Comparison of ENCODE assay signal across 1 cellular context in the genomic region with DNA sequence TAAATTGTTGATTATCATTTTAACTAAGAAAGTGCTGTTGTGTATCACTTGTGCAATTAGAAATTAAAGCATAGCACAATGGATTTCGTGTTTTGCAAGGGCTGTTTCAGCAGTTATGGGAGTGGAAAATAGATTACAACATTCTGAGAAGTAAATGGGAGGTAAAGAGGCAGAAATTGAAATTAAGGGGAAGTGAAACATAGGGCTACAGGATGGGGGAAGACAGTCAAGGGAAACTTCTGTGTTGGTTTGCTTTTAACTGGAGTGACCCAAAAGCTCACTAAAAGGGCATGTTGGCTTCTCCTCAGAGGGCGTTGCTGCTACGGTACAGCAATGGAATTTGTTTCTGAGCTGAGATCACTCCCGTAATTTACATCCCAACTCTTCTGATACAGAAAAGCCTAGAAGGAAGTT.
A peak's percentile ranks its signal among the peaks of the same experiment; 100 is the strongest.
TF ChIP-seq lines count a peak whose summit lies in the region.

No MANE protein-coding gene starts in this region.

TF ChIP-seq in GM12878, 131 proteins besides CTCF, POLR2A, EP300 and RAD21 (continued from another document):
- TF ChIP-seq NFXL1 (IDR thresholded peaks at IDR 0.05; ENCODE audit: borderline replicate concordance) = peak; percentile 77; the same call in 1 of the 2 replicates
- TF ChIP-seq JUNB (IDR thresholded peaks at IDR 0.05) = peak; percentile 28; the same call in 1 of the 2 replicates
- no peak for TF ChIP-seq POU2F2 (IDR thresholded peaks at IDR 0.05; ENCODE audit: borderline replicate concordance, low read depth, low read length)
- TF ChIP-seq, protein P1, sequence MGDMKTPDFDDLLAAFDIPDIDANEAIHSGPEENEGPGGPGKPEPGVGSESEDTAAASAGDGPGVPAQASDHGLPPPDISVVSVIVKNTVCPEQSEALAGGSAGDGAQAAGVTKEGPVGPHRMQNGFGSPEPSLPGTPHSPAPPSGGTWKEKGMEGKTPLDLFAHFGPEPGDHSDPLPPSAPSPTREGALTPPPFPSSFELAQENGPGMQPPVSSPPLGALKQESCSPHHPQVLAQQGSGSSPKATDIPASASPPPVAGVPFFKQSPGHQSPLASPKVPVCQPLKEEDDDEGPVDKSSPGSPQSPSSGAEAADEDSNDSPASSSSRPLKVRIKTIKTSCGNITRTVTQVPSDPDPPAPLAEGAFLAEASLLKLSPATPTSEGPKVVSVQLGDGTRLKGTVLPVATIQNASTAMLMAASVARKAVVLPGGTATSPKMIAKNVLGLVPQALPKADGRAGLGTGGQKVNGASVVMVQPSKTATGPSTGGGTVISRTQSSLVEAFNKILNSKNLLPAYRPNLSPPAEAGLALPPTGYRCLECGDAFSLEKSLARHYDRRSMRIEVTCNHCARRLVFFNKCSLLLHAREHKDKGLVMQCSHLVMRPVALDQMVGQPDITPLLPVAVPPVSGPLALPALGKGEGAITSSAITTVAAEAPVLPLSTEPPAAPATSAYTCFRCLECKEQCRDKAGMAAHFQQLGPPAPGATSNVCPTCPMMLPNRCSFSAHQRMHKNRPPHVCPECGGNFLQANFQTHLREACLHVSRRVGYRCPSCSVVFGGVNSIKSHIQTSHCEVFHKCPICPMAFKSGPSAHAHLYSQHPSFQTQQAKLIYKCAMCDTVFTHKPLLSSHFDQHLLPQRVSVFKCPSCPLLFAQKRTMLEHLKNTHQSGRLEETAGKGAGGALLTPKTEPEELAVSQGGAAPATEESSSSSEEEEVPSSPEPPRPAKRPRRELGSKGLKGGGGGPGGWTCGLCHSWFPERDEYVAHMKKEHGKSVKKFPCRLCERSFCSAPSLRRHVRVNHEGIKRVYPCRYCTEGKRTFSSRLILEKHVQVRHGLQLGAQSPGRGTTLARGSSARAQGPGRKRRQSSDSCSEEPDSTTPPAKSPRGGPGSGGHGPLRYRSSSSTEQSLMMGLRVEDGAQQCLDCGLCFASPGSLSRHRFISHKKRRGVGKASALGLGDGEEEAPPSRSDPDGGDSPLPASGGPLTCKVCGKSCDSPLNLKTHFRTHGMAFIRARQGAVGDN (IDR thresholded peaks at IDR 0.05) = peak; percentile 83
- TF ChIP-seq TAF1 (IDR thresholded peaks at IDR 0.05; ENCODE audit: borderline replicate concordance, low read depth, low read length) = no peak
- no peak for TF ChIP-seq MYC (IDR thresholded peaks at IDR 0.05; ENCODE audit: insufficient read depth, insufficient read length, insufficient replicate concordance, low read length, severe bottlenecking)
- TF ChIP-seq NFIC (IDR thresholded peaks at IDR 0.05; ENCODE audit: low read depth, low read length) = peak; percentile 88
- TF ChIP-seq, protein P2, sequence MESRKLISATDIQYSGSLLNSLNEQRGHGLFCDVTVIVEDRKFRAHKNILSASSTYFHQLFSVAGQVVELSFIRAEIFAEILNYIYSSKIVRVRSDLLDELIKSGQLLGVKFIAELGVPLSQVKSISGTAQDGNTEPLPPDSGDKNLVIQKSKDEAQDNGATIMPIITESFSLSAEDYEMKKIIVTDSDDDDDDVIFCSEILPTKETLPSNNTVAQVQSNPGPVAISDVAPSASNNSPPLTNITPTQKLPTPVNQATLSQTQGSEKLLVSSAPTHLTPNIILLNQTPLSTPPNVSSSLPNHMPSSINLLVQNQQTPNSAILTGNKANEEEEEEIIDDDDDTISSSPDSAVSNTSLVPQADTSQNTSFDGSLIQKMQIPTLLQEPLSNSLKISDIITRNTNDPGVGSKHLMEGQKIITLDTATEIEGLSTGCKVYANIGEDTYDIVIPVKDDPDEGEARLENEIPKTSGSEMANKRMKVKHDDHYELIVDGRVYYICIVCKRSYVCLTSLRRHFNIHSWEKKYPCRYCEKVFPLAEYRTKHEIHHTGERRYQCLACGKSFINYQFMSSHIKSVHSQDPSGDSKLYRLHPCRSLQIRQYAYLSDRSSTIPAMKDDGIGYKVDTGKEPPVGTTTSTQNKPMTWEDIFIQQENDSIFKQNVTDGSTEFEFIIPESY (IDR thresholded peaks at IDR 0.05) = no peak
- peak; percentile 96 for TF ChIP-seq IKZF1 (conservative IDR thresholded peaks at IDR 0.05)
- no peak for TF ChIP-seq SMAD1 (IDR thresholded peaks at IDR 0.05; ENCODE audit: low read depth, partially characterized antibody)
- no peak for TF ChIP-seq RFX5 (IDR thresholded peaks at IDR 0.05; ENCODE audit: low read depth, low read length)
- TF ChIP-seq NR2C1 (IDR thresholded peaks at IDR 0.05) = no peak
- no peak for TF ChIP-seq ASH2L (IDR thresholded peaks at IDR 0.05; ENCODE audit: borderline replicate concordance, low read depth)
- peak; percentile 49 for TF ChIP-seq MEF2B (IDR thresholded peaks at IDR 0.05; ENCODE audit: partially characterized antibody, poor library complexity, severe bottlenecking)
- TF ChIP-seq RAD51 (IDR thresholded peaks at IDR 0.05) = no peak
- no peak; the same call in 1 of the 2 replicates for TF ChIP-seq ZNF24 (IDR thresholded peaks at IDR 0.05)
- TF ChIP-seq EZH2 (IDR thresholded peaks at IDR 0.05; ENCODE audit: borderline replicate concordance, control insufficient read depth, low read depth, low read length) = no peak
- no peak for TF ChIP-seq SREBF2 (IDR thresholded peaks at IDR 0.05; ENCODE audit: low read length)
- TF ChIP-seq NFYA (IDR thresholded peaks at IDR 0.05; ENCODE audit: borderline replicate concordance, low read depth, low read length) = no peak
- no peak for TF ChIP-seq SREBF1 (IDR thresholded peaks at IDR 0.05; ENCODE audit: low read length)
- TF ChIP-seq, protein P3, sequence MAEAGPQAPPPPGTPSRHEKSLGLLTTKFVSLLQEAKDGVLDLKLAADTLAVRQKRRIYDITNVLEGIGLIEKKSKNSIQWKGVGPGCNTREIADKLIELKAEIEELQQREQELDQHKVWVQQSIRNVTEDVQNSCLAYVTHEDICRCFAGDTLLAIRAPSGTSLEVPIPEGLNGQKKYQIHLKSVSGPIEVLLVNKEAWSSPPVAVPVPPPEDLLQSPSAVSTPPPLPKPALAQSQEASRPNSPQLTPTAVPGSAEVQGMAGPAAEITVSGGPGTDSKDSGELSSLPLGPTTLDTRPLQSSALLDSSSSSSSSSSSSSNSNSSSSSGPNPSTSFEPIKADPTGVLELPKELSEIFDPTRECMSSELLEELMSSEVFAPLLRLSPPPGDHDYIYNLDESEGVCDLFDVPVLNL (IDR thresholded peaks at IDR 0.05; ENCODE audit: low read depth, low read length) = no peak
TF ChIP-seq in GM12878: peak in this region for 49.
